ENCODE assay signal across 9 cellular contexts in the genomic region with DNA sequence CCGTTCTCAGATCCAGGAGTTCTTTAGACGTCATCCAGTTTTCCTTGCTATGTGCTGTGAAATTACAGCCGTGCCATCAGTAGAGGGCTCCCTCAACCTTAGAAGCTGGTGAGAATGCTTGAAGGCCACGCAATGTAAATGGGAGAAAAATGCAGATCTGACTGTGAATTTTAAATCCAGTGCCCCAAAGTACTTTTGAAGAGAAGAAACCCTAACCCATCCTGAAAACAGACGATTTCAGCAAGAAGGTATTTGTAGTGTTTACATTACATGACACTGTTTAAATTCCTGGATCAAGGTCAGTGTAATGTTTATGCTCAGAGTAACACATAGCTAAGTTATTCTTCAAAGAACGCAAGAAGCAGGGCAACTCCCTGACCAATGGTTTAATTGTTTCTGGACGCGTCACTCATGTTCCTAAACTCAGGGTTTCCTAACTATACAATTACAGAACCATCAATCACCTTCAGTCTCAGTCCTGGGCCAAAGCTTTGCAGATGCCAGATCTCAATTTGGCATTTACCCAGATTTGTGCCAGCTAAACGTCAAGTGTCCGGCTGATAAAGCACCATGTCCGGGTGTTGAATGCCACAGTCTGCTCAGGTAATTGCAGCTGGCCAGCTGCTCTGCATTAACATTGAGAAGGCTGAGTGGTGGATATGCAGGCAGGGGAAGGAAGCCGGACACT. TPM values are rescaled to one million over a fixed set of nuclear protein-coding genes. Genes with fewer than 3 reads are reported as not detected.
DNase-seq lines count a peak whose midpoint lies in the region; ATAC-seq, FAIRE-seq and TF ChIP-seq lines count a peak whose summit lies in the region.
"Had no signal": no experiment of that assay in that cellular context is flagged by ENCODE, and none has a peak within 500 bp of the region (broad histone marks: within the 10 kb centered on the region; RNA-seq: fewer than 3 reads in every experiment).

No MANE protein-coding gene starts in this region.

- H3K4me2 ChIP-seq in OCI-LY3 (ENCODE audit: low read length) (no peak overlapping the region), trophoblast cell (ENCODE audit: low read length) (no peak overlapping the region)

- no peak for ATAC-seq in GM18909 (IDR thresholded peaks at IDR 0.05; ENCODE audit: poor library complexity, unreplicated experiment)

- H3K27ac ChIP-seq in OCI-LY3 (ENCODE audit: low read length) = no peak overlapping the region
- no peak overlapping the region for H3K27ac ChIP-seq in trophoblast cell (ENCODE audit: low read depth, low read length)
- H3K27ac ChIP-seq in colonic mucosa = no peak overlapping the region

- H3K9ac ChIP-seq in OCI-LY3 (ENCODE audit: low read length) (no peak overlapping the region), trophoblast cell (ENCODE audit: low read length) (no peak overlapping the region), colonic mucosa (ENCODE audit: low read depth in 2 of 2, low read length in 2 of 2) (no peak overlapping the region)

- no peak overlapping the region for H2BK5ac ChIP-seq in trophoblast cell (ENCODE audit: low read depth, low read length, poor library complexity)

- peak; percentile 66 for TF ChIP-seq CTCF in OCI-LY3 (IDR thresholded peaks at IDR 0.05; ENCODE audit: low read depth, low read length)
- peak; percentile 73 for TF ChIP-seq CTCF in fibroblast of mammary gland (conservative IDR thresholded peaks at IDR 0.05; ENCODE audit: control insufficient read depth, insufficient read depth, low read depth, low read length)
- TF ChIP-seq CTCF in colonic mucosa (IDR thresholded peaks at IDR 0.05) = no peak

- no peak overlapping the region for H3K23ac ChIP-seq in trophoblast cell (ENCODE audit: low read length)

- no peak overlapping the region for H3K4ac ChIP-seq in trophoblast cell (ENCODE audit: low read depth, low read length)

- TF ChIP-seq POLR2A in GM12892 (IDR thresholded peaks at IDR 0.05; ENCODE audit: low read depth, low read length) = no peak

- H2BK120ac ChIP-seq in trophoblast cell (ENCODE audit: insufficient read depth, low read length, poor library complexity) = no peak overlapping the region

- no peak overlapping the region for H4K8ac ChIP-seq in trophoblast cell (ENCODE audit: low read depth, low read length)

- H2BK12ac ChIP-seq in trophoblast cell (ENCODE audit: low read length) = no peak overlapping the region

- WGBS in trophoblast cell (ENCODE audit: extremely low coverage, insufficient coverage, insufficient read length) = no CpG with 5 or more reads among the region's 12 CpGs

- no peak overlapping the region for H3K14ac ChIP-seq in trophoblast cell (ENCODE audit: low read length)

- peaks cover 3% of the 10 kb centered on the region; the same call in 1 of the 2 replicates for H3K4me1 ChIP-seq in OCI-LY3 (ENCODE audit: low read length)
- H3K4me1 ChIP-seq in trophoblast cell (ENCODE audit: control insufficient read depth in 1 of 2, insufficient read depth in 2 of 2, low read length in 2 of 2) = peaks cover 2 to 4% of the 10 kb centered on the region in 2 experiments
- H3K4me1 ChIP-seq in colonic mucosa = peaks cover 5% of the 10 kb centered on the region

- no peaks in the 10 kb centered on the region for H4K20me1 ChIP-seq in OCI-LY3 (ENCODE audit: insufficient read depth, low read length)

- peak; percentile 21 for FAIRE-seq in GM12892 (lab: Jason Lieb, UNC)

- H3K18ac ChIP-seq in trophoblast cell (ENCODE audit: low read length) = no peak overlapping the region

- H3K79me2 ChIP-seq in OCI-LY3 (ENCODE audit: low read length) (no peaks in the 10 kb centered on the region), trophoblast cell (ENCODE audit: control insufficient read depth, insufficient read depth, low read length, poor library complexity) (no peaks in the 10 kb centered on the region)

- DNase-seq in GM12892 (ENCODE audit: insufficient read length) (no peak), fibroblast of mammary gland (ENCODE audit: low read depth) (peak; percentile 81), trophoblast cell (peak; percentile 40 to 60), activated gamma-delta T cell (lab: John Stamatoyannopoulos, UW) (no peak), colonic mucosa (no peak)
- DNase-seq in activated CD4-positive, alpha-beta T cell treated with anti-CD3 and anti-CD28 coated beads for 48 hours = no peak

- H2AK5ac ChIP-seq in trophoblast cell (ENCODE audit: low read length) = no peak overlapping the region

- H3K36me3 ChIP-seq in OCI-LY3 (replicated peaks; ENCODE audit: low read depth, low read length) (no peaks in the 10 kb centered on the region), trophoblast cell (ENCODE audit: control insufficient read depth in 1 of 2, insufficient read depth in 2 of 2, low read length in 2 of 2) (no peaks in the 10 kb centered on the region), colonic mucosa (no peaks in the 10 kb centered on the region)

- intact Hi-C loops in colonic mucosa (cut with DNase I) = no loop called here

- H3K4me3 ChIP-seq in OCI-LY3 (ENCODE audit: low read length) = no peak overlapping the region
- no peak overlapping the region for H3K4me3 ChIP-seq in fibroblast of mammary gland (ENCODE audit: control insufficient read depth, low read depth, low read length)
- no peak overlapping the region for H3K4me3 ChIP-seq in trophoblast cell (ENCODE audit: low read depth, low read length)
- H3K4me3 ChIP-seq in colonic mucosa = no peak overlapping the region

- no peaks in the 10 kb centered on the region for H3K79me1 ChIP-seq in trophoblast cell (ENCODE audit: low read length)

- H2AFZ ChIP-seq in OCI-LY3 (ENCODE audit: low read depth, low read length) = no peak overlapping the region
- no peak overlapping the region for H2AFZ ChIP-seq in trophoblast cell (ENCODE audit: insufficient read depth, low read length, poor library complexity)

- H3K27me3 ChIP-seq in OCI-LY3 (ENCODE audit: low read depth, low read length) = peaks cover 17% of the 10 kb centered on the region
- no peaks in the 10 kb centered on the region for H3K27me3 ChIP-seq in trophoblast cell (ENCODE audit: insufficient read depth, low read length)
- no peaks in the 10 kb centered on the region for H3K27me3 ChIP-seq in colonic mucosa

- H4K91ac ChIP-seq in trophoblast cell (ENCODE audit: low read depth, low read length) = no peak overlapping the region

- H4K12ac ChIP-seq in trophoblast cell (ENCODE audit: low read depth, low read length) = no peak overlapping the region

- H3K9me3 ChIP-seq in OCI-LY3 (ENCODE audit: insufficient read depth, low read length) = no peaks in the 10 kb centered on the region
- peaks cover 1% of the 10 kb centered on the region for H3K9me3 ChIP-seq in trophoblast cell (ENCODE audit: insufficient read depth, low read depth, low read length)
- H3K9me3 ChIP-seq in colonic mucosa = no peaks in the 10 kb centered on the region

RNA-seq across cellular contexts. Expression of gene ADAMTS8, which starts 38.2 kb away (rescaled TPM):
- not detected for polyA plus RNA-seq in GM12892 (2012; ENCODE audit: missing spikeins)
- not detected in 2 replicates for polyA plus RNA-seq in trophoblast cell (2013)
- 10 to 100 TPM in 1 of 2 donors, under 1 TPM in 1; 0.42 to 12.2 TPM for total RNA-seq in colonic mucosa
- total RNA-seq: mononuclear cell had no signal

RNA-seq across cellular contexts. Expression of gene ADAMTS15, which starts 58.2 kb away (rescaled TPM):
- polyA plus RNA-seq in GM12892 (2012; ENCODE audit: missing spikeins) = not detected
- 0.15 and 0.18 TPM in 2 replicates for polyA plus RNA-seq in trophoblast cell (2013)
- total RNA-seq in colonic mucosa = 1 to 10 TPM; 4.0 to 9.9 TPM
- total RNA-seq: mononuclear cell had no signal

Comparison
In these comparisons a context has a peak if more than half of its experiments do, and no peak if none do; other contexts are left out.
1. DNase-seq: peak in fibroblast of mammary gland (single experiment) and trophoblast cell (2 of 2); none in GM12892 (single experiment), activated gamma-delta T cell (single experiment), colonic mucosa (single experiment) and activated CD4-positive, alpha-beta T cell treated with anti-CD3 and anti-CD28 coated beads for 48 hours (single experiment).